In genomic region chr10:78843495-78843894, GRCh38 we compare ENCODE assay signal across 2 cellular contexts.
TF ChIP-seq lines count a peak whose summit lies in the region.

No MANE protein-coding gene starts in this region.

TF ChIP-seq in Ishikawa, 13 proteins besides CTCF, POLR2A, EP300 and RAD21 (continued from another document):
- TF ChIP-seq TAF1 (IDR thresholded peaks at IDR 0.05; ENCODE audit: low read depth) (no peak), NFIC (IDR thresholded peaks at IDR 0.05) (no peak)

TF ChIP-seq in K562, 482 proteins besides CTCF, POLR2A, EP300 and RAD21 (continued from another document):
- TF ChIP-seq ARID3A (IDR thresholded peaks at IDR 0.05; ENCODE audit: borderline replicate concordance, low read depth, low read length) (no peak), TOE1 (IDR thresholded peaks at IDR 0.05; ENCODE audit: borderline replicate concordance) (0 out of 2 replicates have a peak, but pooled peaks have one; percentile 22), TOE1 (CRISPR knock-in tag; IDR thresholded peaks at IDR 0.05; ENCODE audit: borderline replicate concordance, low read depth) (no peak), ZNF311 (CRISPR knock-in tag; IDR thresholded peaks at IDR 0.05) (no peak), AFF1 (IDR thresholded peaks at IDR 0.05; ENCODE audit: low read depth in 1 of 2, partially characterized antibody in 2 of 2) (peak in 1 of 2 experiments; percentile 73), RAD51 (IDR thresholded peaks at IDR 0.05; ENCODE audit: borderline replicate concordance, low read depth) (peak; percentile 63; the same call in 1 of the 2 replicates), ZBED1 (IDR thresholded peaks at IDR 0.05) (no peak), USF2 (CRISPR knock-in tag; IDR thresholded peaks at IDR 0.05) (peak; percentile 81)
